ENCODE assay signal across 11 cellular contexts in genomic region chr12:59067068-59067467, GRCh38.
DNase-seq lines count a peak whose midpoint lies in the region; ATAC-seq and TF ChIP-seq lines count a peak whose summit lies in the region.
"Had no signal": no experiment of that assay in that cellular context is flagged by ENCODE, and none has a peak within 500 bp of the region (broad histone marks: within the 10 kb centered on the region; RNA-seq: fewer than 3 reads in every experiment).

No MANE protein-coding gene starts in this region.

- peak overlapping the region in 2 of 5 experiments; percentile 15 to 21 for H3K4me3 Mint-ChIP-seq in brain
- H3K4me3 Mint-ChIP-seq: activated T-cell treated with anti-CD3 and anti-CD28 coated beads, Interleukin-2, amount 50 U/mL, for 72 hours had no signal

- no peak for TF ChIP-seq CTCF in brain (conservative IDR thresholded peaks at IDR 0.05)

- WGBS in mesodermal cell (ENCODE audit: insufficient coverage in 2 of 2), 2 experiments = 79 to 88% methylated on average over 2 of the region's 2 CpGs

- no peaks in the 10 kb centered on the region for H3K27me3 Mint-ChIP-seq in brain

- H3K27ac Mint-ChIP-seq in brain = peak overlapping the region in 3 of 5 experiments; percentile 23 to 73 (median 52)
- H3K27ac Mint-ChIP-seq: activated T-cell treated with anti-CD3 and anti-CD28 coated beads, Interleukin-2, amount 50 U/mL, for 72 hours had no signal

- H3K4me3 ChIP-seq in mesodermal cell (ENCODE audit: extremely low read depth, insufficient read depth, low read length, poor library complexity, severe bottlenecking) = no peak overlapping the region
- H3K4me3 ChIP-seq: right atrium auricular region had no signal

- H3K27ac ChIP-seq in mesodermal cell (ENCODE audit: low read depth, low read length, severe bottlenecking) = peak overlapping the region; percentile 37
- H3K27ac ChIP-seq: right atrium auricular region had no signal

- DNase-seq in EH (ENCODE audit: low read depth) = peak; percentile 74
- DNase-seq in pons (ENCODE audit: low spot score) = no peak
- no peak for DNase-seq in activated effector memory CD4-positive, alpha-beta T cell treated with Interleukin-2 at 50 U/mL for 16 hours
- DNase-seq: activated T-cell treated with anti-CD3 and anti-CD28 coated beads, Interleukin-2, amount 50 U/mL, for 72 hours; SIG-M5 had no signal

- H3K36me3 ChIP-seq in mesodermal cell (ENCODE audit: control insufficient read depth, insufficient read depth, low read length) = no peaks in the 10 kb centered on the region
- H3K36me3 ChIP-seq: right atrium auricular region had no signal

- H3K36me3 Mint-ChIP-seq in brain = no peaks in the 10 kb centered on the region

- no peaks in the 10 kb centered on the region for H3K9me3 ChIP-seq in mesodermal cell (ENCODE audit: control insufficient read depth, low read length)
- H3K9me3 ChIP-seq: right atrium auricular region had no signal

- peaks cover 45% of the 10 kb centered on the region for H3K4me1 Mint-ChIP-seq in brain

- no peaks in the 10 kb centered on the region for H3K9me3 Mint-ChIP-seq in brain

- peaks cover 14% of the 10 kb centered on the region for H3K4me1 ChIP-seq in mesodermal cell (ENCODE audit: control insufficient read depth, insufficient read depth, low read length, poor library complexity, severe bottlenecking)
- H3K4me1 ChIP-seq: right atrium auricular region had no signal

- ATAC-seq in HG03565 (IDR thresholded peaks at IDR 0.05; ENCODE audit: unreplicated experiment) = peak; percentile 77
- no peak for ATAC-seq in GM21717 (IDR thresholded peaks at IDR 0.05; ENCODE audit: unreplicated experiment)
- no peak for ATAC-seq in GM19452 (IDR thresholded peaks at IDR 0.05; ENCODE audit: unreplicated experiment)
- ATAC-seq: activated T-cell treated with anti-CD3 and anti-CD28 coated beads, Interleukin-2, amount 50 U/mL, for 72 hours had no signal
